ENCODE assay signal across 1 cellular context in the genomic region with DNA sequence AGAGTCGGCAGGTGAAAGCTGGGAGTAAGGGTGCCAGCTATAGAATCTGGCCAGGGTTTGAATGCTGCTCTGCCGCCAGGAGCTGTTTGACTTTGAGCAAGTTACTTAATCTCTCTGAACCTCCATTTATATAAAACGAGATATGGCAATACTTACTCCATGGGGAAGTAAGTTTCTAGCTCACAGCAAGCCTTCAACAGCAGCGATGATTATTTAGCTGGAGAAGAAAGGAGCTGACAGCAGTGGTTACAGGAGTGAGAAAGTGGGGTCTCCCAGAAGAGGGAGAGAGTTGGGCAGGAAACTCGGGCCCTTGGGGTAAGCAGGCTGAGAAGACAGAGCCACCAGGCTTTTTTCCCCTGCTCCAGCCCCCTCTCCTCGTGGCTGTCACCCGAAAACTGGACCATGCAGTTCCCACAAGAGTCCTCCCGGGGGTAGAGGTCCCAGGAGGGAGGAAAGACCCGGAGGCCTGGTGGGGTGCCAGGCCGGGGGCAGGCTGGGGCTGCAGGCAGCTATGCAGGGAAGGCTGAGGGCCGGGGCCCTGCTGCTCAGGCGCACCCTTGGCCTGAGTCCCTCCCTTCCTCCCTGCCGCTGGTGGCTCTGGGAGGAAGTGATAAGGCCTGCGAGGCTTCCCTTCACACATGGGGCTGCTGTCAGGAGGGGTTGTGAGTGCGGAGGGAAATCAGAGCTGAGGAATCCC.
TF ChIP-seq lines count a peak whose summit lies in the region.

No MANE protein-coding gene starts in this region.

TF ChIP-seq in K562, 482 proteins besides CTCF, POLR2A, EP300 and RAD21 (continued from another document and continues in another):
- TF ChIP-seq, protein P1, sequence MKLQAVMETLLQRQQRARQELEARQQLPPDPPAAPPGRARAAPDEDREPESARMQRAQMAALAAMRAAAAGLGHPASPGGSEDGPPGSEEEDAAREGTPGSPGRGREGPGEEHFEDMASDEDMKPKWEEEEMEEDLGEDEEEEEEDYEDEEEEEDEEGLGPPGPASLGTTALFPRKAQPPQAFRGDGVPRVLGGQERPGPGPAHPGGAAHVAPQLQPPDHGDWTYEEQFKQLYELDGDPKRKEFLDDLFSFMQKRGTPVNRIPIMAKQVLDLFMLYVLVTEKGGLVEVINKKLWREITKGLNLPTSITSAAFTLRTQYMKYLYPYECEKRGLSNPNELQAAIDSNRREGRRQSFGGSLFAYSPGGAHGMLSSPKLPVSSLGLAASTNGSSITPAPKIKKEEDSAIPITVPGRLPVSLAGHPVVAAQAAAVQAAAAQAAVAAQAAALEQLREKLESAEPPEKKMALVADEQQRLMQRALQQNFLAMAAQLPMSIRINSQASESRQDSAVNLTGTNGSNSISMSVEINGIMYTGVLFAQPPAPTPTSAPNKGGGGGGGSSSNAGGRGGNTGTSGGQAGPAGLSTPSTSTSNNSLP (IDR thresholded peaks at IDR 0.05; ENCODE audit: borderline replicate concordance, low read depth, low read length), result 0 out of 2 replicates have a peak, but pooled peaks have one; percentile 15
- TF ChIP-seq ZNF707 (CRISPR knock-in tag; conservative IDR thresholded peaks at IDR 0.05) (no peak), SRSF1 (IDR thresholded peaks at IDR 0.05; ENCODE audit: low read depth, low read length) (no peak), PCBP1 (IDR thresholded peaks at IDR 0.05; ENCODE audit: low read depth, low read length, poor library complexity, severe bottlenecking) (peak; percentile 78), CC2D1A (IDR thresholded peaks at IDR 0.05) (peak; percentile 51; the same call in 1 of the 2 replicates), PTRF (tag; IDR thresholded peaks at IDR 0.05) (peak; percentile 72), ZNF507 (tag; conservative IDR thresholded peaks at IDR 0.05) (no peak), MYC (IDR thresholded peaks at IDR 0.05; ENCODE audit: low read depth, low read length) (peak; percentile 87), MYC (CRISPR knock-in tag; IDR thresholded peaks at IDR 0.05; ENCODE audit: borderline replicate concordance, low read depth) (peak; percentile 85), BHLHE40 (IDR thresholded peaks at IDR 0.05; ENCODE audit: low read length) (peak; percentile 82), KDM5B (IDR thresholded peaks at IDR 0.05; ENCODE audit: insufficient replicate concordance, low read depth, low read length) (peak; percentile 71), NFIX (CRISPR knock-in tag; IDR thresholded peaks at IDR 0.05; ENCODE audit: low read depth) (no peak; the same call in 1 of the 2 replicates), ZNF347 (CRISPR knock-in tag; IDR thresholded peaks at IDR 0.05; ENCODE audit: low read depth) (no peak), ZNF121 (CRISPR knock-in tag; conservative IDR thresholded peaks at IDR 0.05) (no peak), SRSF3 (IDR thresholded peaks at IDR 0.05; ENCODE audit: insufficient read depth, low read length) (no peak), ZNF75A (CRISPR knock-in tag; IDR thresholded peaks at IDR 0.05) (0 out of 2 replicates have a peak, but pooled peaks have one; percentile 62), CEBPB (tag; IDR thresholded peaks at IDR 0.05) (no peak), CHD1 (IDR thresholded peaks at IDR 0.05; ENCODE audit: low read length) (no peak), ZNF76 (CRISPR knock-in tag; IDR thresholded peaks at IDR 0.05; ENCODE audit: borderline replicate concordance) (0 out of 2 replicates have a peak, but pooled peaks have one; percentile 81), JUN (IDR thresholded peaks at IDR 0.05; ENCODE audit: borderline replicate concordance, low read depth, low read length) (peak; percentile 52; the same call in 1 of the 2 replicates), JUN (CRISPR knock-in tag; IDR thresholded peaks at IDR 0.05; ENCODE audit: borderline replicate concordance) (no peak), ZC3H4 (CRISPR knock-in tag; IDR thresholded peaks at IDR 0.05; ENCODE audit: borderline replicate concordance) (no peak), TFAM (CRISPR knock-in tag; conservative IDR thresholded peaks at IDR 0.05) (no peak)
- TF ChIP-seq, protein P2, sequence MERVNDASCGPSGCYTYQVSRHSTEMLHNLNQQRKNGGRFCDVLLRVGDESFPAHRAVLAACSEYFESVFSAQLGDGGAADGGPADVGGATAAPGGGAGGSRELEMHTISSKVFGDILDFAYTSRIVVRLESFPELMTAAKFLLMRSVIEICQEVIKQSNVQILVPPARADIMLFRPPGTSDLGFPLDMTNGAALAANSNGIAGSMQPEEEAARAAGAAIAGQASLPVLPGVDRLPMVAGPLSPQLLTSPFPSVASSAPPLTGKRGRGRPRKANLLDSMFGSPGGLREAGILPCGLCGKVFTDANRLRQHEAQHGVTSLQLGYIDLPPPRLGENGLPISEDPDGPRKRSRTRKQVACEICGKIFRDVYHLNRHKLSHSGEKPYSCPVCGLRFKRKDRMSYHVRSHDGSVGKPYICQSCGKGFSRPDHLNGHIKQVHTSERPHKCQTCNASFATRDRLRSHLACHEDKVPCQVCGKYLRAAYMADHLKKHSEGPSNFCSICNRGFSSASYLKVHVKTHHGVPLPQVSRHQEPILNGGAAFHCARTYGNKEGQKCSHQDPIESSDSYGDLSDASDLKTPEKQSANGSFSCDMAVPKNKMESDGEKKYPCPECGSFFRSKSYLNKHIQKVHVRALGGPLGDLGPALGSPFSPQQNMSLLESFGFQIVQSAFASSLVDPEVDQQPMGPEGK (CRISPR knock-in tag; IDR thresholded peaks at IDR 0.05; ENCODE audit: borderline replicate concordance), result no peak
- TF ChIP-seq, protein P3, sequence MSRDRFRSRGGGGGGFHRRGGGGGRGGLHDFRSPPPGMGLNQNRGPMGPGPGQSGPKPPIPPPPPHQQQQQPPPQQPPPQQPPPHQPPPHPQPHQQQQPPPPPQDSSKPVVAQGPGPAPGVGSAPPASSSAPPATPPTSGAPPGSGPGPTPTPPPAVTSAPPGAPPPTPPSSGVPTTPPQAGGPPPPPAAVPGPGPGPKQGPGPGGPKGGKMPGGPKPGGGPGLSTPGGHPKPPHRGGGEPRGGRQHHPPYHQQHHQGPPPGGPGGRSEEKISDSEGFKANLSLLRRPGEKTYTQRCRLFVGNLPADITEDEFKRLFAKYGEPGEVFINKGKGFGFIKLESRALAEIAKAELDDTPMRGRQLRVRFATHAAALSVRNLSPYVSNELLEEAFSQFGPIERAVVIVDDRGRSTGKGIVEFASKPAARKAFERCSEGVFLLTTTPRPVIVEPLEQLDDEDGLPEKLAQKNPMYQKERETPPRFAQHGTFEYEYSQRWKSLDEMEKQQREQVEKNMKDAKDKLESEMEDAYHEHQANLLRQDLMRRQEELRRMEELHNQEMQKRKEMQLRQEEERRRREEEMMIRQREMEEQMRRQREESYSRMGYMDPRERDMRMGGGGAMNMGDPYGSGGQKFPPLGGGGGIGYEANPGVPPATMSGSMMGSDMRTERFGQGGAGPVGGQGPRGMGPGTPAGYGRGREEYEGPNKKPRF (IDR thresholded peaks at IDR 0.05; ENCODE audit: low read depth, low read length), result no peak
- TF ChIP-seq, protein P4, sequence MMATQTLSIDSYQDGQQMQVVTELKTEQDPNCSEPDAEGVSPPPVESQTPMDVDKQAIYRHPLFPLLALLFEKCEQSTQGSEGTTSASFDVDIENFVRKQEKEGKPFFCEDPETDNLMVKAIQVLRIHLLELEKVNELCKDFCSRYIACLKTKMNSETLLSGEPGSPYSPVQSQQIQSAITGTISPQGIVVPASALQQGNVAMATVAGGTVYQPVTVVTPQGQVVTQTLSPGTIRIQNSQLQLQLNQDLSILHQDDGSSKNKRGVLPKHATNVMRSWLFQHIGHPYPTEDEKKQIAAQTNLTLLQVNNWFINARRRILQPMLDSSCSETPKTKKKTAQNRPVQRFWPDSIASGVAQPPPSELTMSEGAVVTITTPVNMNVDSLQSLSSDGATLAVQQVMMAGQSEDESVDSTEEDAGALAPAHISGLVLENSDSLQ (IDR thresholded peaks at IDR 0.05), result peak; percentile 79
- TF ChIP-seq, protein P5, sequence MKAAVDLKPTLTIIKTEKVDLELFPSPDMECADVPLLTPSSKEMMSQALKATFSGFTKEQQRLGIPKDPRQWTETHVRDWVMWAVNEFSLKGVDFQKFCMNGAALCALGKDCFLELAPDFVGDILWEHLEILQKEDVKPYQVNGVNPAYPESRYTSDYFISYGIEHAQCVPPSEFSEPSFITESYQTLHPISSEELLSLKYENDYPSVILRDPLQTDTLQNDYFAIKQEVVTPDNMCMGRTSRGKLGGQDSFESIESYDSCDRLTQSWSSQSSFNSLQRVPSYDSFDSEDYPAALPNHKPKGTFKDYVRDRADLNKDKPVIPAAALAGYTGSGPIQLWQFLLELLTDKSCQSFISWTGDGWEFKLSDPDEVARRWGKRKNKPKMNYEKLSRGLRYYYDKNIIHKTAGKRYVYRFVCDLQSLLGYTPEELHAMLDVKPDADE (conservative IDR thresholded peaks at IDR 0.05; ENCODE audit: control insufficient read depth, low read depth, low read length), result peak; percentile 84
- TF ChIP-seq, protein P6, sequence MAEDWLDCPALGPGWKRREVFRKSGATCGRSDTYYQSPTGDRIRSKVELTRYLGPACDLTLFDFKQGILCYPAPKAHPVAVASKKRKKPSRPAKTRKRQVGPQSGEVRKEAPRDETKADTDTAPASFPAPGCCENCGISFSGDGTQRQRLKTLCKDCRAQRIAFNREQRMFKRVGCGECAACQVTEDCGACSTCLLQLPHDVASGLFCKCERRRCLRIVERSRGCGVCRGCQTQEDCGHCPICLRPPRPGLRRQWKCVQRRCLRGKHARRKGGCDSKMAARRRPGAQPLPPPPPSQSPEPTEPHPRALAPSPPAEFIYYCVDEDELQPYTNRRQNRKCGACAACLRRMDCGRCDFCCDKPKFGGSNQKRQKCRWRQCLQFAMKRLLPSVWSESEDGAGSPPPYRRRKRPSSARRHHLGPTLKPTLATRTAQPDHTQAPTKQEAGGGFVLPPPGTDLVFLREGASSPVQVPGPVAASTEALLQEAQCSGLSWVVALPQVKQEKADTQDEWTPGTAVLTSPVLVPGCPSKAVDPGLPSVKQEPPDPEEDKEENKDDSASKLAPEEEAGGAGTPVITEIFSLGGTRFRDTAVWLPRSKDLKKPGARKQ (CRISPR knock-in tag; IDR thresholded peaks at IDR 0.05), result no peak
- TF ChIP-seq, protein P7, sequence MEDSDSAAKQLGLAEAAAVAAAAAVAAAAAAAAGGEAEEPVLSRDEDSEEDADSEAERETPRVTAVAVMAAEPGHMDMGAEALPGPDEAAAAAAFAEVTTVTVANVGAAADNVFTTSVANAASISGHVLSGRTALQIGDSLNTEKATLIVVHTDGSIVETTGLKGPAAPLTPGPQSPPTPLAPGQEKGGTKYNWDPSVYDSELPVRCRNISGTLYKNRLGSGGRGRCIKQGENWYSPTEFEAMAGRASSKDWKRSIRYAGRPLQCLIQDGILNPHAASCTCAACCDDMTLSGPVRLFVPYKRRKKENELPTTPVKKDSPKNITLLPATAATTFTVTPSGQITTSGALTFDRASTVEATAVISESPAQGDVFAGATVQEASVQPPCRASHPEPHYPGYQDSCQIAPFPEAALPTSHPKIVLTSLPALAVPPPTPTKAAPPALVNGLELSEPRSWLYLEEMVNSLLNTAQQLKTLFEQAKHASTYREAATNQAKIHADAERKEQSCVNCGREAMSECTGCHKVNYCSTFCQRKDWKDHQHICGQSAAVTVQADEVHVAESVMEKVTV (CRISPR knock-in tag; IDR thresholded peaks at IDR 0.05), result no peak
- TF ChIP-seq, protein P8, sequence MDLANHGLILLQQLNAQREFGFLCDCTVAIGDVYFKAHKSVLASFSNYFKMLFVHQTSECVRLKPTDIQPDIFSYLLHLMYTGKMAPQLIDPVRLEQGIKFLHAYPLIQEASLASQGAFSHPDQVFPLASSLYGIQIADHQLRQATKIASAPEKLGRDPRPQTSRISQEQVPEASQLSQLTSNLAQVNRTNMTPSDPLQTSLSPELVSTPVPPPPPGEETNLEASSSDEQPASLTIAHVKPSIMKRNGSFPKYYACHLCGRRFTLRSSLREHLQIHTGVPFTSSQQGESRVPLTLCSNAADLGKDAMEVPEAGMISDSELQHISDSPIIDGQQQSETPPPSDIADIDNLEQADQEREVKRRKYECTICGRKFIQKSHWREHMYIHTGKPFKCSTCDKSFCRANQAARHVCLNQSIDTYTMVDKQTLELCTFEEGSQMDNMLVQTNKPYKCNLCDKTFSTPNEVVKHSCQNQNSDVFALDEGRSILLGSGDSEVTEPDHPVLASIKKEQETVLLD (IDR thresholded peaks at IDR 0.05), result peak; percentile 68; the same call in 1 of the 2 replicates
